Comparison of ENCODE assay signal across 24 cellular contexts in genomic region chr1:149906561-149906960, GRCh38.
"Had no signal": no experiment of that assay in that cellular context is flagged by ENCODE, and none has a peak within 500 bp of the region (broad histone marks: within the 10 kb centered on the region; RNA-seq: fewer than 3 reads in every experiment).

No MANE protein-coding gene starts in this region.

- H3K4me1 ChIP-seq: body of pancreas, gastrocnemius medialis, neural progenitor cell, right atrium auricular region, suprapubic skin, tibial artery had no signal

- H3K27ac Mint-ChIP-seq: activated CD4-positive, alpha-beta memory T cell treated with anti-CD3 and anti-CD28 coated beads for 36 hours; activated CD4-positive, alpha-beta T cell treated with anti-CD3 and anti-CD28 coated beads, Interleukin-2, amount 10 ng/mL, durations not matched to agents 24 days and 14 days; activated naive CD8-positive, alpha-beta T cell; activated T-cell treated with anti-CD3 and anti-CD28 coated beads, Interleukin-2, amount 50 U/mL, for 24 hours; immature natural killer cell; memory B cell; neural progenitor cell; stimulated activated memory B cell treated with anti-CD40 and anti-IgM and Interleukin-4, amounts not matched to agents 10 μg/mL and 1 μg/mL and 100 μg/mL, for 72 hours; T-cell had no signal

- H3K4me1 Mint-ChIP-seq: immature natural killer cell; memory B cell; neural progenitor cell; stimulated activated memory B cell treated with anti-CD40 and anti-IgM and Interleukin-4, amounts not matched to agents 10 μg/mL and 1 μg/mL and 100 μg/mL, for 72 hours; T-cell had no signal

- H3K9me3 Mint-ChIP-seq: activated CD4-positive, alpha-beta memory T cell treated with anti-CD3 and anti-CD28 coated beads for 36 hours; activated CD4-positive, alpha-beta T cell treated with anti-CD3 and anti-CD28 coated beads, Interleukin-2, amount 10 ng/mL, durations not matched to agents 24 days and 14 days; activated T-cell treated with anti-CD3 and anti-CD28 coated beads, Interleukin-2, amount 50 U/mL, for 24 hours; immature natural killer cell; memory B cell; naive thymus-derived CD8-positive, alpha-beta T cell; neural progenitor cell; stimulated activated memory B cell treated with anti-CD40 and anti-IgM and Interleukin-4, amounts not matched to agents 10 μg/mL and 1 μg/mL and 100 μg/mL, for 72 hours; T-cell had no signal

- H3K27ac ChIP-seq: body of pancreas, gastrocnemius medialis, neural progenitor cell, right atrium auricular region, suprapubic skin, tibial artery had no signal

- H3K4me3 Mint-ChIP-seq: activated CD4-positive, alpha-beta memory T cell treated with anti-CD3 and anti-CD28 coated beads for 36 hours; activated CD4-positive, alpha-beta T cell treated with anti-CD3 and anti-CD28 coated beads, Interleukin-2, amount 10 ng/mL, durations not matched to agents 24 days and 14 days; activated naive CD8-positive, alpha-beta T cell; activated T-cell treated with anti-CD3 and anti-CD28 coated beads, Interleukin-2, amount 50 U/mL, for 24 hours; immature natural killer cell; memory B cell; neural progenitor cell; stimulated activated memory B cell treated with anti-CD40 and anti-IgM and Interleukin-4, amounts not matched to agents 10 μg/mL and 1 μg/mL and 100 μg/mL, for 72 hours; T-cell had no signal

- H3K27me3 ChIP-seq: body of pancreas, gastrocnemius medialis, neural progenitor cell, right atrium auricular region, suprapubic skin, tibial artery had no signal

- H3K9me3 ChIP-seq: body of pancreas, gastrocnemius medialis, right atrium auricular region, suprapubic skin, tibial artery had no signal

- H2AFZ ChIP-seq: neural progenitor cell had no signal

- H3K27me3 Mint-ChIP-seq: activated CD4-positive, alpha-beta memory T cell treated with anti-CD3 and anti-CD28 coated beads for 36 hours; activated CD4-positive, alpha-beta T cell treated with anti-CD3 and anti-CD28 coated beads, Interleukin-2, amount 10 ng/mL, durations not matched to agents 24 days and 14 days; activated naive CD8-positive, alpha-beta T cell; activated T-cell treated with anti-CD3 and anti-CD28 coated beads, Interleukin-2, amount 50 U/mL, for 24 hours; naive thymus-derived CD8-positive, alpha-beta T cell; T-cell had no signal

- DNase-seq: activated CD4-positive, alpha-beta memory T cell treated with anti-CD3 and anti-CD28 coated beads for 36 hours; activated CD4-positive, alpha-beta T cell treated with anti-CD3 and anti-CD28 coated beads, Interleukin-2, amount 10 ng/mL, durations not matched to agents 24 days and 14 days; activated CD4-positive, CD25-positive, alpha-beta regulatory T cell treated with anti-CD3 and anti-CD28 coated beads, Interleukin-2, amount 50 U/mL, for 72 hours; activated CD8-positive, alpha-beta memory T cell treated with anti-CD3 and anti-CD28 coated beads, Interleukin-2, amount 50 U/mL, for 48 hours; activated T-cell treated with anti-CD3 and anti-CD28 coated beads, Interleukin-2, amount 50 U/mL, for 24 hours; aorta; body of pancreas; dermis blood vessel endothelial cell; effector CD4-positive, alpha-beta T cell; gastrocnemius medialis; hippocampal formation; immature natural killer cell; kidney; left colon; naive thymus-derived CD8-positive, alpha-beta T cell; stimulated activated CD4-positive, alpha-beta T cell treated with anti-CD3 and anti-CD28 coated beads, Interleukin-4, amount 100 ng/mL, for 24 hours; T-cell; tibial artery had no signal

- H3K4me2 ChIP-seq: neural progenitor cell had no signal

- H3K9ac ChIP-seq: neural progenitor cell had no signal
